In the genomic region with DNA sequence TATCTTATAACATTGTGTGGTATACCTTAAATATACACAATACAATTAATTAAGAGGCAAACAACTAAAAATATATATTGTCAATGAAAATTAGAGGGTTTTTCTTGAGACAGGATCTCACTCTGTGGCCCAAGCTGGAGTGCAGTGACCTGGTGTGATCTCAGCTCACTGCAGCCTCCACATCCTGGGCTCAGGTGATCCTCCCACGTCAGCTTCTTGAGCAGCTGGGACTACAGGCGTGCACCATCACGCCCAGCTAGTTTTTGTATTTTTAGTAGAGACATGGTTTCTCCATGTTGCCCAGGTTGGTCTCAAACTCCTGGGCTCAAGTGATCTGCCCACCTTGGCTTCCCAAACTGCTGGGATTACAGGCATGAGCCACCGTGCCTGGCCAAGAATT, we compare ENCODE assay signal across 1 cellular context.
TF ChIP-seq lines count a peak whose summit lies in the region.

No MANE protein-coding gene starts in this region.

TF ChIP-seq in GM12878, 131 proteins besides CTCF, POLR2A, EP300 and RAD21:
- TF ChIP-seq BHLHE40 (IDR thresholded peaks at IDR 0.05; ENCODE audit: borderline replicate concordance in 1 of 2, low read depth in 2 of 2, low read length in 1 of 2): peak in 1 of 2 experiments; percentile 44; a peak in 1 of 4 replicates
